1 cellular context compared by ENCODE assay signal in the genomic region with DNA sequence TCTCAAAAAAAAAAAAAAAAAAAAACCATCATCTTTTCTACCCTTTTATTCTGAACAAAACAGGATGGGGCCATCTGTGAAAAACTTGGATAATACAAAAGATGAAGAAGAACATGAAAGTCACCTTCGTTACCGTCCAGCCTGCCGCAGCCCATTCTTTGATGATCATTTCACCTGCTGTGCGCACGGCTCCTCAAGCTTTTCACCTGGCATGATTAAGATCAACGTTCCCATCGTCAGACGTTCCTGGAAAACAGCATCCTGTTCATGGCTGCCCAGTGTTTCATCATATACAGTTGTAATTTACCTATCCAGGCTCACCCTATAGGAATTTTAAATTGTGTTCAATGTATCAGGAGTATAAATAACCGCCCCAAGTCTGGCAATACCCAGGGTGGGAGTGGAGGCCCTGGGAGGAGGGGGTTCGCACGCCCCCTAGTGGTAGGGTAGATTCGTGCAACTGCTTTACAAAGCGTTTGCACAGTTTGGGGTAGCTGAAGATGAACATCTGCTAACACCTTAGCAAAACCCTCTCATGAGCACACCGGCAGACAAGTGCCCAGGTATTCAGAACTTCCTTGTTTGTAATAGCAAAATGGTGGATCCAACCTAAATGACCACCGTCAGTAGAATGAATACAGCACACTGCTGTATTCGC.
TF ChIP-seq lines count a peak whose summit lies in the region.

No MANE protein-coding gene starts in this region.

TF ChIP-seq in endothelial cell of umbilical vein, 7 proteins besides CTCF, POLR2A, EP300 and RAD21 (continued from another document):
- TF ChIP-seq, protein P1, sequence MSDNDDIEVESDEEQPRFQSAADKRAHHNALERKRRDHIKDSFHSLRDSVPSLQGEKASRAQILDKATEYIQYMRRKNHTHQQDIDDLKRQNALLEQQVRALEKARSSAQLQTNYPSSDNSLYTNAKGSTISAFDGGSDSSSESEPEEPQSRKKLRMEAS (IDR thresholded peaks at IDR 0.05; ENCODE audit: insufficient read depth, insufficient read length), result no peak
- TF ChIP-seq EZH2 (IDR thresholded peaks at IDR 0.05; ENCODE audit: borderline replicate concordance, low read depth, low read length, severe bottlenecking) (no peak), POLR2AphosphoS5 (IDR thresholded peaks at IDR 0.05; ENCODE audit: insufficient read depth, low read depth, low read length) (no peak)
